In the genomic region with DNA sequence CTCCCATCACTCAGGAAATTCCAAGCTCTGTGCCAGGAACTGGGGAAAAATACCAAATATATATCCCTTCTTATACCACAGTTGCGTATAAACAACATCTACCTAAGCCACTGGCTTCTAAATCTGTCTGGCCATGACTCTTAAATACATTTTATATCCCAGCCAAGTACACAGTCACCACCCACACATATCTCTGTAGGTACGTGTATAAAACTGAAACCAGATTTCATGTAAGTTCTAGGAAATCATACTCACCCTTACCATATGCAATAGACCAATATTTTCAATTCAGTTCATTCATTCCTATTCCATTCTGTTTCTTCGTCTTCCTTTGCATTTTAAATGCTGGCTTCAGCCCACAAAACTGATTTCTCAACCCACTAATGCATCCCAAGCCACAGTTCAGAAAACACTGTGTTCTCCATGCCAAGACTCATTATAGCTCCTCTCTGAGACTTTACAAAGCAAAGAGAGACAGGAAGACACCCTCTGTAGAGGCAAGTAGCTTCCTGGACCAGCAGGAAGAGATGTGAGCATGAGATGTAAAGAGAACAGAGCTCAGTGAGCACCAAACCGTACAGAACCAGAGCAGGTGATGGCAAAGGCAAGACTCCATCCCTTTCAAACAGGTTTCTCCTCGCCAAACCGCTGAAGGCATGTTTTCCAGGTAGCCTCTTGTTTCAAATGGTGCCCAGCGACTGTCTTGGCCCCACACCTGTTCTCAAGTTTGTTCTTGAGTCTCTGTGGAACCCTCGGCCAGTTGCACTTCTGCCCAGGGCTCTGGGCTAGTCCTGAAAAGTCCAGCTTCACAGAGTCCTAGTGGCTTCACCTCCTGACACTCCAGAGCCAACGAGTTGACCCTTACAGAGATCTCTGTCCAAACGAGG, we compare ENCODE assay signal across 1 cellular context.
TF ChIP-seq lines count a peak whose summit lies in the region.

No MANE protein-coding gene starts in this region.

TF ChIP-seq in IMR-90, 13 proteins besides CTCF, POLR2A, EP300 and RAD21:
- TF ChIP-seq BHLHE40 (IDR thresholded peaks at IDR 0.05; ENCODE audit: low read depth, low read length) (no peak), CHD1 (IDR thresholded peaks at IDR 0.05; ENCODE audit: low read depth, low read length) (no peak), FOS (IDR thresholded peaks at IDR 0.05; ENCODE audit: low read depth, low read length) (no peak), ELK1 (IDR thresholded peaks at IDR 0.05; ENCODE audit: borderline replicate concordance, low read depth, low read length) (no peak), MAZ (IDR thresholded peaks at IDR 0.05; ENCODE audit: borderline replicate concordance, low read depth, low read length) (no peak), RCOR1 (IDR thresholded peaks at IDR 0.05; ENCODE audit: insufficient replicate concordance, low read length) (no peak), USF2 (IDR thresholded peaks at IDR 0.05; ENCODE audit: low read depth, low read length) (no peak), NFE2L2 (IDR thresholded peaks at IDR 0.05; ENCODE audit: low read depth, low read length) (no peak), CEBPB (IDR thresholded peaks at IDR 0.05; ENCODE audit: low read depth, low read length) (no peak), MAFK (IDR thresholded peaks at IDR 0.05; ENCODE audit: low read depth, low read length) (no peak), MXI1 (IDR thresholded peaks at IDR 0.05; ENCODE audit: borderline replicate concordance, low read depth, low read length) (no peak), SMC3 (IDR thresholded peaks at IDR 0.05; ENCODE audit: low read depth, low read length) (no peak), RFX5 (IDR thresholded peaks at IDR 0.05; ENCODE audit: low read depth, low read length) (no peak)
